ENCODE assay signal across 1 cellular context in genomic region chr3:48716982-48717746, GRCh38.
TF ChIP-seq lines count a peak whose summit lies in the region.

IP6K2 (minus strand) TSS chr3:48717221; CDS start chr3:48695291, 21,930 bp downstream.

TF ChIP-seq in SK-N-SH, 30 proteins besides CTCF, POLR2A, EP300 and RAD21 (continued from another document):
- TF ChIP-seq IRF3 (IDR thresholded peaks at IDR 0.05; ENCODE audit: low read depth, low read length) (no peak), USF2 (IDR thresholded peaks at IDR 0.05; ENCODE audit: borderline replicate concordance, low read depth, low read length) (no peak), TCF12 (IDR thresholded peaks at IDR 0.05) (no peak), USF1 (IDR thresholded peaks at IDR 0.05; ENCODE audit: borderline replicate concordance, low read depth) (no peak), EZH2phosphoT487 (IDR thresholded peaks at IDR 0.05; ENCODE audit: borderline replicate concordance, low read depth) (no peak), FOSL2 (IDR thresholded peaks at IDR 0.05; ENCODE audit: borderline replicate concordance, low read depth) (no peak), ELF1 (IDR thresholded peaks at IDR 0.05) (peak; percentile 84)
